ENCODE assay signal across 8 cellular contexts in the genomic region with DNA sequence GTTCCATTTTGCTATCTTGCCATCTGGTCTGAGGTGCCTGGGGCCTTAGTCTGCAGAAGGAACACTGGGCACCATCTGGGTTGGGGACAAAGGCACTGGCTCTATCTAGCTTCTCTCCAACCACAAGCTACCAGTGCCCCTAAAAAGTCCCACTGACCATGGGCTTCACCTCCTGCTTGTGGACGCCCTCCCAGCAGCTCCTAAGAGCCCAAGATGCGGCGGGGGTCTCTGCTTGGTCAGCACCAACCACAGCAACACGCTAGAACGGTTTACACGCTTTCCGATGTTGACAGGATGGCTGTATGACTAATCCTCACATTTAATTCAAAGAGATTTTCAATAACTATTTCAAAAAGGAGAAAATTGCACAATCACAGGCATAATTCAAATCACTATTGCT.
A peak's percentile ranks its signal among the peaks of the same experiment; 100 is the strongest.
DNase-seq lines count a peak whose midpoint lies in the region; ATAC-seq, FAIRE-seq and TF ChIP-seq lines count a peak whose summit lies in the region.
"Not testable (repeated sequence)": the region's sequence is repeated elsewhere in the genome, so short reads cannot be mapped to it uniquely, and the experiment has no call there.

No MANE protein-coding gene starts in this region.

- H3K9me2 ChIP-seq in OCI-LY1 (ENCODE audit: low read depth, low read length) = not testable (repeated sequence)

- not testable (repeated sequence) for H2AFZ ChIP-seq in OCI-LY1 (ENCODE audit: low read length); astrocyte (ENCODE audit: low read depth, low read length)

- H3K4me2 ChIP-seq in OCI-LY1 (ENCODE audit: low read length) (peak overlapping the region; percentile 36; the same call in 1 of the 2 replicates), astrocyte (ENCODE audit: low read length) (peak overlapping the region; percentile 55)

- not testable (repeated sequence) for H3K36me3 Mint-ChIP-seq in activated CD4-positive, alpha-beta memory T cell treated with anti-CD3 and anti-CD28 coated beads for 36 hours; astrocyte (ENCODE audit: low read depth, unreplicated experiment)

- H3K27me3 Mint-ChIP-seq in activated CD4-positive, alpha-beta memory T cell treated with anti-CD3 and anti-CD28 coated beads for 36 hours; astrocyte (ENCODE audit: low read depth, unreplicated experiment): not testable (repeated sequence)

- not testable (repeated sequence) for FAIRE-seq in astrocyte (lab: Jason Lieb, UNC)

- H3K27me3 ChIP-seq in GM06990 (replicated peaks; ENCODE audit: control insufficient read depth, insufficient read depth, low read length); OCI-LY1 (ENCODE audit: insufficient read depth, low read length); astrocyte (ENCODE audit: insufficient read depth, low read length); upper lobe of right lung: not testable (repeated sequence)

- H3K9me3 Mint-ChIP-seq in activated CD4-positive, alpha-beta memory T cell treated with anti-CD3 and anti-CD28 coated beads for 36 hours; astrocyte (ENCODE audit: unreplicated experiment): not testable (repeated sequence)

- H3K4me3 ChIP-seq in GM06990 (replicated peaks; ENCODE audit: low read depth, low read length) = peak overlapping the region; percentile 38
- H3K4me3 ChIP-seq in OCI-LY1 (ENCODE audit: low read depth, low read length, poor library complexity, severe bottlenecking) = peak overlapping the region; percentile 29
- not testable (repeated sequence) for H3K4me3 ChIP-seq in astrocyte (ENCODE audit: insufficient read depth, low read depth, low read length)
- peak overlapping the region; percentile 19 for H3K4me3 ChIP-seq in epithelial cell of esophagus (ENCODE audit: low read length)
- peak overlapping the region; percentile 14 for H3K4me3 ChIP-seq in upper lobe of right lung

- POLR2A ChIA-PET in activated CD4-positive, alpha-beta memory T cell treated with anti-CD3 and anti-CD28 coated beads for 36 hours (lab: Charles Lee) = not testable (repeated sequence)

- TF ChIP-seq CTCF in GM06990 (IDR thresholded peaks at IDR 0.05; ENCODE audit: insufficient read depth, low read length, poor library complexity, severe bottlenecking); OCI-LY1 (IDR thresholded peaks at IDR 0.05; ENCODE audit: low read length); astrocyte (IDR thresholded peaks at IDR 0.05; ENCODE audit: insufficient read depth, low read depth, low read length); epithelial cell of esophagus (IDR thresholded peaks at IDR 0.05; ENCODE audit: insufficient read depth, low read depth, low read length, missing control alignments); omental fat pad (IDR thresholded peaks at IDR 0.05); upper lobe of right lung (IDR thresholded peaks at IDR 0.05): not testable (repeated sequence)

- CTCF ChIA-PET in activated CD4-positive, alpha-beta memory T cell treated with anti-CD3 and anti-CD28 coated beads for 36 hours (lab: Charles Lee) = not testable (repeated sequence)

- not testable (repeated sequence) for H3K27ac ChIP-seq in OCI-LY1 (ENCODE audit: low read depth, low read length, poor library complexity, severe bottlenecking); astrocyte (ENCODE audit: low read depth, low read length); upper lobe of right lung

- not testable (repeated sequence) for H3K27ac Mint-ChIP-seq in activated CD4-positive, alpha-beta memory T cell treated with anti-CD3 and anti-CD28 coated beads for 36 hours; astrocyte (ENCODE audit: unreplicated experiment)

- ATAC-seq in left lobe of liver, upper lobe of right lung: not testable (repeated sequence)
- peak; percentile 26 for ATAC-seq in omental fat pad (ENCODE audit: low FRiP score)

- H3K36me3 ChIP-seq in GM06990 (ENCODE audit: control insufficient read depth, insufficient read depth, low read length); OCI-LY1 (ENCODE audit: insufficient read depth, low read length); astrocyte (ENCODE audit: insufficient read depth, low read length); upper lobe of right lung: not testable (repeated sequence)

- H3K4me1 ChIP-seq in OCI-LY1 (ENCODE audit: insufficient read depth, low read length, severe bottlenecking); astrocyte (ENCODE audit: insufficient read depth, low read length); upper lobe of right lung: not testable (repeated sequence)

- H3K79me2 ChIP-seq in OCI-LY1 (ENCODE audit: insufficient read depth, low read length) = not testable (repeated sequence)
- H3K79me2 ChIP-seq in astrocyte (ENCODE audit: insufficient read depth, low read length) = peaks cover 14% of the 10 kb centered on the region

- H4K20me1 ChIP-seq in OCI-LY1 (ENCODE audit: insufficient read depth, low read length); astrocyte (ENCODE audit: insufficient read depth, low read length): not testable (repeated sequence)

- H3K4me1 Mint-ChIP-seq in activated CD4-positive, alpha-beta memory T cell treated with anti-CD3 and anti-CD28 coated beads for 36 hours (ENCODE audit: low read depth); astrocyte (ENCODE audit: low read depth, unreplicated experiment): not testable (repeated sequence)

- H3K4me3 Mint-ChIP-seq in activated CD4-positive, alpha-beta memory T cell treated with anti-CD3 and anti-CD28 coated beads for 36 hours = peak overlapping the region; percentile 26
- peak overlapping the region; percentile 76 for H3K4me3 Mint-ChIP-seq in astrocyte (ENCODE audit: unreplicated experiment)

- not testable (repeated sequence) for H3K9me3 ChIP-seq in OCI-LY1 (ENCODE audit: low read length); astrocyte (ENCODE audit: insufficient read depth, low read depth, low read length); upper lobe of right lung

- H3K9ac ChIP-seq in OCI-LY1 (ENCODE audit: low read length); astrocyte (ENCODE audit: low read length): not testable (repeated sequence)

- intact Hi-C loops in activated CD4-positive, alpha-beta memory T cell treated with anti-CD3 and anti-CD28 coated beads for 36 hours (cut with micrococcal nuclease); upper lobe of right lung (cut with DNase I): not testable (repeated sequence)

- H3F3A ChIP-seq in OCI-LY1 (ENCODE audit: insufficient read depth, low read length) = not testable (repeated sequence)

- DNase-seq in GM06990 (ENCODE audit: extremely low read depth, insufficient read length); activated CD4-positive, alpha-beta memory T cell treated with anti-CD3 and anti-CD28 coated beads for 36 hours; astrocyte (ENCODE audit: low read depth); epithelial cell of esophagus (ENCODE audit: low read depth); omental fat pad (ENCODE audit: low spot score): not testable (repeated sequence)
- peak; percentile 26 for DNase-seq in left lobe of liver (ENCODE audit: low spot score)
- peak; percentile 8 for DNase-seq in upper lobe of right lung
